Comparison of ENCODE assay signal across 7 cellular contexts in genomic region chr21:31580866-31581276, GRCh38.
DNase-seq lines count a peak whose midpoint lies in the region; ATAC-seq and TF ChIP-seq lines count a peak whose summit lies in the region.

No MANE protein-coding gene starts in this region.

- DNase-seq in NCI-H526 treated with DMSO at 0.1 percent for 48 hours (lab: John Stamatoyannopoulos, UW) = peak; percentile 50
- DNase-seq in activated CD4-positive, alpha-beta T cell treated with anti-CD3 and anti-CD28 coated beads, Interleukin-2, amount 50 U/mL, for 4 hours = peak; percentile 76
- peak; percentile 75 for DNase-seq in ecto neural progenitor cell (ENCODE audit: low spot score)
- DNase-seq in mesothelial cell of epicardium (ENCODE audit: low spot score in 2 of 2, unreplicated experiment in 2 of 2) = peak; percentile 56 to 79
- peak; percentile 65 for DNase-seq in stimulated activated CD8-positive, alpha-beta memory T cell treated with anti-CD3 and anti-CD28 coated beads, Interleukin-4, amount 100 ng/mL, for 24 hours (ENCODE audit: low read depth)

- TF ChIP-seq CTCF in GM12873 (IDR thresholded peaks at IDR 0.05; ENCODE audit: insufficient read depth, low read depth, low read length, missing control alignments) (peak; percentile 88), mesothelial cell of epicardium (IDR thresholded peaks at IDR 0.05; ENCODE audit: unreplicated experiment) (peak; percentile 86)

- no peaks in the 10 kb centered on the region for H3K4me1 Mint-ChIP-seq in mesothelial cell of epicardium

- peak; percentile 67 for ATAC-seq in HG03135 (IDR thresholded peaks at IDR 0.05; ENCODE audit: unreplicated experiment)

- H3K4me3 Mint-ChIP-seq in mesothelial cell of epicardium = no peak overlapping the region

- H3K27ac Mint-ChIP-seq in mesothelial cell of epicardium = no peak overlapping the region

- H3K36me3 Mint-ChIP-seq in mesothelial cell of epicardium = no peaks in the 10 kb centered on the region

- H3K9me3 Mint-ChIP-seq in mesothelial cell of epicardium = no peaks in the 10 kb centered on the region

- peaks cover 2% of the 10 kb centered on the region for H3K27me3 Mint-ChIP-seq in mesothelial cell of epicardium (ENCODE audit: low read depth)

Comparison
In these comparisons a context has a peak if more than half of its experiments do, and no peak if none do; other contexts are left out.
1. Peak in every context shown above with its lines: DNase-seq and ATAC-seq.